In genomic region chr10:47217123-47217522, GRCh38 we compare ENCODE assay signal across 29 cellular contexts.
"Had no signal": no experiment of that assay in that cellular context is flagged by ENCODE, and none has a peak within 500 bp of the region (broad histone marks: within the 10 kb centered on the region; RNA-seq: fewer than 3 reads in every experiment).

No MANE protein-coding gene starts in this region.

- H3K4me3 Mint-ChIP-seq: activated naive CD8-positive, alpha-beta T cell; IgD-negative memory B cell had no signal

- FAIRE-seq: TTC549 had no signal

- ATAC-seq: PC-3, Right ventricle myocardium inferior, SK-N-SH treated with all-trans-retinoic acid at 6 μM for 48 hours had no signal

- H3K4me1 Mint-ChIP-seq: IgD-negative memory B cell had no signal

- H3K27me3 Mint-ChIP-seq: activated naive CD8-positive, alpha-beta T cell; IgD-negative memory B cell had no signal

- H3K27ac Mint-ChIP-seq: activated naive CD8-positive, alpha-beta T cell; IgD-negative memory B cell had no signal

- DNase-seq: activated CD4-positive, alpha-beta T cell treated with anti-CD3 and anti-CD28 coated beads for 4 hours; activated CD4-positive, alpha-beta T cell treated with anti-CD3 and anti-CD28 coated beads, Interleukin-2, amount 50 U/mL, for 1 hour; activated CD8-positive, alpha-beta memory T cell treated with anti-CD3 and anti-CD28 coated beads, Interleukin-2, amount 50 U/mL, for 48 hours; activated gamma-delta T cell; activated naive CD4-positive, alpha-beta T cell treated with Interleukin-2 at 50 U/mL for 16 hours; amygdala; Kasumi-1; KBM-7; MM.1S; NCI-H1092 treated with DMSO at 0.1 percent for 48 hours; NCI-H1417; NCI-H146; NCI-H187; NCI-H2029 treated with DMSO at 0.1 percent for 48 hours; NCI-H2107; NCI-H2171; NCI-H510A; NCI-H526; NCI-H748 treated with DMSO at 0.1 percent for 48 hours; NK-92 treated with Interleukin-12 subunit alpha and Interleukin-12 subunit beta, amount 100 ng/mL, for 24 hours; PC-3; Peyer's patch; SIG-M5; T-helper 1 cell had no signal
